18 cellular contexts compared by ENCODE assay signal in genomic region chrX:580020-580419, GRCh38. TPM values are rescaled to one million over a fixed set of nuclear protein-coding genes. Genes with fewer than 3 reads are reported as not detected.
DNase-seq lines count a peak whose midpoint lies in the region; ATAC-seq and TF ChIP-seq lines count a peak whose summit lies in the region.
"Had no signal": no experiment of that assay in that cellular context is flagged by ENCODE, and none has a peak within 500 bp of the region (broad histone marks: within the 10 kb centered on the region; RNA-seq: fewer than 3 reads in every experiment).

No MANE protein-coding gene starts in this region.

- ATAC-seq in activated CD8-positive, alpha-beta T cell treated with anti-CD3 and anti-CD28 coated beads for 36 hours, result no peak
- no peak for ATAC-seq in activated CD8-positive, alpha-beta T cell treated with anti-CD3 and anti-CD28 coated beads, Interleukin-2, amount 10 ng/mL, durations not matched to agents 7 days and 5 days
- no peak for ATAC-seq in activated CD4-positive, CD25-positive, alpha-beta regulatory T cell treated with anti-CD3 and anti-CD28 coated beads, Interleukin-2, amount 50 U/mL, for 24 hours
- ATAC-seq: GM23338 had no signal

- H3K27ac Mint-ChIP-seq in activated CD8-positive, alpha-beta T cell treated with anti-CD3 and anti-CD28 coated beads for 36 hours, result no peak overlapping the region
- H3K27ac Mint-ChIP-seq in activated CD8-positive, alpha-beta T cell treated with anti-CD3 and anti-CD28 coated beads, Interleukin-2, amount 10 ng/mL, durations not matched to agents 7 days and 5 days, result no peak overlapping the region
- no peak overlapping the region for H3K27ac Mint-ChIP-seq in osteocyte (ENCODE audit: unreplicated experiment)
- H3K27ac Mint-ChIP-seq: B cell; CD4-positive, alpha-beta memory T cell; GM23338 had no signal

- CTCF ChIA-PET in activated CD8-positive, alpha-beta T cell treated with anti-CD3 and anti-CD28 coated beads for 36 hours (lab: Charles Lee), result no interaction called here
- CTCF ChIA-PET in activated CD8-positive, alpha-beta T cell treated with anti-CD3 and anti-CD28 coated beads, Interleukin-2, amount 10 ng/mL, durations not matched to agents 7 days and 5 days (lab: Charles Lee), result no interaction called here

- H3K27me3 Mint-ChIP-seq in activated CD8-positive, alpha-beta T cell treated with anti-CD3 and anti-CD28 coated beads for 36 hours, result peaks cover 4% of the 10 kb centered on the region
- H3K27me3 Mint-ChIP-seq in activated CD8-positive, alpha-beta T cell treated with anti-CD3 and anti-CD28 coated beads, Interleukin-2, amount 10 ng/mL, durations not matched to agents 7 days and 5 days (ENCODE audit: low read depth), result no peaks in the 10 kb centered on the region
- H3K27me3 Mint-ChIP-seq in osteocyte (ENCODE audit: unreplicated experiment), result no peaks in the 10 kb centered on the region
- H3K27me3 Mint-ChIP-seq: B cell had no signal

- peaks cover 8% of the 10 kb centered on the region for H3K9me3 Mint-ChIP-seq in activated CD8-positive, alpha-beta T cell treated with anti-CD3 and anti-CD28 coated beads for 36 hours
- H3K9me3 Mint-ChIP-seq in activated CD8-positive, alpha-beta T cell treated with anti-CD3 and anti-CD28 coated beads, Interleukin-2, amount 10 ng/mL, durations not matched to agents 7 days and 5 days (ENCODE audit: insufficient read depth), result peaks cover 3% of the 10 kb centered on the region
- H3K9me3 Mint-ChIP-seq in osteocyte (ENCODE audit: unreplicated experiment), result peaks cover 40% of the 10 kb centered on the region

- TF ChIP-seq CTCF in activated CD8-positive, alpha-beta T cell treated with anti-CD3 and anti-CD28 coated beads for 36 hours (IDR thresholded peaks at IDR 0.05), result no peak
- TF ChIP-seq CTCF in osteocyte (IDR thresholded peaks at IDR 0.05), result no peak

- intact Hi-C loops in activated CD8-positive, alpha-beta T cell treated with anti-CD3 and anti-CD28 coated beads for 36 hours (cut with micrococcal nuclease), result no loop called here

- POLR2A ChIA-PET in activated CD8-positive, alpha-beta T cell treated with anti-CD3 and anti-CD28 coated beads for 36 hours (lab: Charles Lee), result no interaction called here
- POLR2A ChIA-PET in activated CD8-positive, alpha-beta T cell treated with anti-CD3 and anti-CD28 coated beads, Interleukin-2, amount 10 ng/mL, durations not matched to agents 7 days and 5 days (lab: Charles Lee), result no interaction called here

- peak; percentile 10 for DNase-seq in activated CD8-positive, alpha-beta T cell treated with anti-CD3 and anti-CD28 coated beads for 36 hours
- DNase-seq in activated CD8-positive, alpha-beta T cell treated with anti-CD3 and anti-CD28 coated beads, Interleukin-2, amount 10 ng/mL, durations not matched to agents 7 days and 5 days, result no peak
- DNase-seq in KBM-7, result peak; percentile 48
- peak; percentile 29 for DNase-seq in amniotic epithelial cell (ENCODE audit: low read depth)
- DNase-seq in osteocyte (ENCODE audit: extremely low spot score, unreplicated experiment), result peak; percentile 23
- no peak for DNase-seq in NK-92 treated with Interleukin-12 subunit alpha and Interleukin-12 subunit beta, amount 100 ng/mL, for 24 hours (lab: John Stamatoyannopoulos, UW)
- no peak for DNase-seq in NCI-H510A treated with DMSO at 0.1 percent for 48 hours (lab: John Stamatoyannopoulos, UW)
- DNase-seq: C1 segment of cervical spinal cord; CD4-positive, alpha-beta memory T cell; COR-L47; DMS153; DMS79 treated with DMSO at 0.1 percent for 48 hours; GDM1; H7 had no signal

- H3K36me3 Mint-ChIP-seq in activated CD8-positive, alpha-beta T cell treated with anti-CD3 and anti-CD28 coated beads for 36 hours (ENCODE audit: low read depth), result no peaks in the 10 kb centered on the region
- H3K36me3 Mint-ChIP-seq in activated CD8-positive, alpha-beta T cell treated with anti-CD3 and anti-CD28 coated beads, Interleukin-2, amount 10 ng/mL, durations not matched to agents 7 days and 5 days (ENCODE audit: low read depth), result no peaks in the 10 kb centered on the region
- H3K36me3 Mint-ChIP-seq in osteocyte (ENCODE audit: unreplicated experiment), result no peaks in the 10 kb centered on the region
- H3K36me3 Mint-ChIP-seq: CD4-positive, alpha-beta memory T cell had no signal

- H3K4me3 Mint-ChIP-seq in activated CD8-positive, alpha-beta T cell treated with anti-CD3 and anti-CD28 coated beads for 36 hours, result no peak overlapping the region
- H3K4me3 Mint-ChIP-seq in activated CD8-positive, alpha-beta T cell treated with anti-CD3 and anti-CD28 coated beads, Interleukin-2, amount 10 ng/mL, durations not matched to agents 7 days and 5 days, result no peak overlapping the region
- no peak overlapping the region for H3K4me3 Mint-ChIP-seq in osteocyte (ENCODE audit: unreplicated experiment)
- H3K4me3 Mint-ChIP-seq: B cell; CD4-positive, alpha-beta memory T cell; GM23338 had no signal

- no peaks in the 10 kb centered on the region for H3K4me1 Mint-ChIP-seq in activated CD8-positive, alpha-beta T cell treated with anti-CD3 and anti-CD28 coated beads for 36 hours (ENCODE audit: low read depth)
- no peaks in the 10 kb centered on the region for H3K4me1 Mint-ChIP-seq in activated CD8-positive, alpha-beta T cell treated with anti-CD3 and anti-CD28 coated beads, Interleukin-2, amount 10 ng/mL, durations not matched to agents 7 days and 5 days (ENCODE audit: low read depth)
- no peaks in the 10 kb centered on the region for H3K4me1 Mint-ChIP-seq in osteocyte (ENCODE audit: unreplicated experiment)
- H3K4me1 Mint-ChIP-seq: B cell; CD4-positive, alpha-beta memory T cell; GM23338 had no signal

- in situ Hi-C loops in KBM-7 (cut with MboI; ENCODE audit: low pct_unique_long_range_greater_than_20kb, low sequenced_read_pairs), result no loop called here

RNA-seq across cellular contexts. Expression of gene SHOX, which starts 50.6 kb away (rescaled TPM):
- not detected for total RNA-seq in activated CD8-positive, alpha-beta T cell treated with anti-CD3 and anti-CD28 coated beads for 36 hours
- total RNA-seq in activated CD8-positive, alpha-beta T cell treated with anti-CD3 and anti-CD28 coated beads, Interleukin-2, amount 10 ng/mL, durations not matched to agents 7 days and 5 days, result not detected
- total RNA-seq in osteocyte, result 0.21 TPM in 1 of 2 replicates, not detected in the other
- total RNA-seq: B cell; CD4-positive, alpha-beta memory T cell; GM23338; H7; HT1080 had no signal

Comparison
In these comparisons a context has a peak if more than half of its experiments do, and no peak if none do; other contexts are left out.
1. DNase-seq: peak in activated CD8-positive, alpha-beta T cell treated with anti-CD3 and anti-CD28 coated beads for 36 hours (single experiment), KBM-7 (single experiment), amniotic epithelial cell (single experiment) and osteocyte (single experiment); none in activated CD8-positive, alpha-beta T cell treated with anti-CD3 and anti-CD28 coated beads, Interleukin-2, amount 10 ng/mL, durations not matched to agents 7 days and 5 days (single experiment), NK-92 treated with Interleukin-12 subunit alpha and Interleukin-12 subunit beta, amount 100 ng/mL, for 24 hours (single experiment) and NCI-H510A treated with DMSO at 0.1 percent for 48 hours (single experiment).